In genomic region chr15:96049766-96050165, GRCh38 we compare ENCODE assay signal across 31 cellular contexts.
"Had no signal": no experiment of that assay in that cellular context is flagged by ENCODE, and none has a peak within 500 bp of the region (broad histone marks: within the 10 kb centered on the region; RNA-seq: fewer than 3 reads in every experiment).

No MANE protein-coding gene starts in this region.

- H3K9me3 ChIP-seq: adrenal gland, body of pancreas, esophagus muscularis mucosa, gastroesophageal sphincter had no signal

- ATAC-seq: activated CD4-positive, alpha-beta T cell treated with anti-CD3 and anti-CD28 coated beads for 36 hours; activated CD8-positive, alpha-beta memory T cell treated with anti-CD3 and anti-CD28 coated beads, Interleukin-2, amount 10 ng/mL, durations not matched to agents 7 days and 5 days; activated CD8-positive, alpha-beta T cell treated with anti-CD3 and anti-CD28 coated beads, Interleukin-2, amount 10 ng/mL, durations not matched to agents 7 days and 5 days; activated naive CD8-positive, alpha-beta T cell treated with anti-CD3 and anti-CD28 coated beads, Interleukin-2, amount 50 U/mL, for 24 hours; body of pancreas; foreskin keratinocyte; gastroesophageal sphincter had no signal

- H3K36me3 Mint-ChIP-seq: activated CD4-positive, alpha-beta memory T cell treated with anti-CD3 and anti-CD28 coated beads for 36 hours; activated CD8-positive, alpha-beta memory T cell treated with anti-CD3 and anti-CD28 coated beads, Interleukin-2, amount 10 ng/mL, durations not matched to agents 7 days and 5 days; activated naive CD4-positive, alpha-beta T cell treated with anti-CD3 and anti-CD28 coated beads, Interleukin-2, amount 50 U/mL, for 24 hours; activated naive CD8-positive, alpha-beta T cell treated with anti-CD3 and anti-CD28 coated beads for 36 hours had no signal

- H3K9me3 Mint-ChIP-seq: activated CD4-positive, alpha-beta memory T cell treated with anti-CD3 and anti-CD28 coated beads for 36 hours; activated CD4-positive, alpha-beta T cell treated with anti-CD3 and anti-CD28 coated beads, Interleukin-2, amount 10 ng/mL, durations not matched to agents 24 days and 14 days; activated naive CD4-positive, alpha-beta T cell treated with anti-CD3 and anti-CD28 coated beads for 36 hours; activated naive CD4-positive, alpha-beta T cell treated with anti-CD3 and anti-CD28 coated beads, Interleukin-2, amount 50 U/mL, for 24 hours; activated naive CD8-positive, alpha-beta T cell treated with anti-CD3 and anti-CD28 coated beads for 36 hours; activated naive CD8-positive, alpha-beta T cell treated with anti-CD3 and anti-CD28 coated beads, Interleukin-2, amount 50 U/mL, for 24 hours; activated T-helper 1 cell treated with anti-CD3 and anti-CD28 coated beads, Interleukin-12 subunit alpha, Interleukin-12 subunit beta, Interleukin-2, Interleukin-4 antibody, amounts not matched to agents 30 ng/mL and 10 ng/mL and 1 ng/mL, durations not matched to agents 14 hours and 24 hours and 36 hours; activated T-helper 2 cell treated with anti-CD3 and anti-CD28 coated beads, Interferon-gamma antibody, Interleukin-2, Interleukin-4, amounts not matched to agents 10 μg/mL and 5 μg/mL and 100 μg/mL, durations not matched to agents 14 hours and 24 hours and 36 hours had no signal

- H3K27ac Mint-ChIP-seq: activated CD4-positive, alpha-beta memory T cell treated with anti-CD3 and anti-CD28 coated beads for 36 hours; activated CD4-positive, alpha-beta T cell treated with anti-CD3 and anti-CD28 coated beads for 36 hours; activated CD4-positive, alpha-beta T cell treated with anti-CD3 and anti-CD28 coated beads, Interleukin-2, amount 10 ng/mL, durations not matched to agents 24 days and 14 days; activated CD8-positive, alpha-beta memory T cell treated with anti-CD3 and anti-CD28 coated beads, Interleukin-2, amount 10 ng/mL, durations not matched to agents 7 days and 5 days; activated CD8-positive, alpha-beta T cell treated with anti-CD3 and anti-CD28 coated beads, Interleukin-2, amount 10 ng/mL, durations not matched to agents 7 days and 5 days; activated naive CD4-positive, alpha-beta T cell treated with anti-CD3 and anti-CD28 coated beads for 36 hours; activated naive CD4-positive, alpha-beta T cell treated with anti-CD3 and anti-CD28 coated beads, Interleukin-2, amount 50 U/mL, for 24 hours; activated naive CD8-positive, alpha-beta T cell treated with anti-CD3 and anti-CD28 coated beads for 36 hours; activated naive CD8-positive, alpha-beta T cell treated with anti-CD3 and anti-CD28 coated beads, Interleukin-2, amount 50 U/mL, for 24 hours; activated T-helper 1 cell treated with anti-CD3 and anti-CD28 coated beads, Interleukin-12 subunit alpha, Interleukin-12 subunit beta, Interleukin-2, Interleukin-4 antibody, amounts not matched to agents 30 ng/mL and 10 ng/mL and 1 ng/mL, durations not matched to agents 14 hours and 24 hours and 36 hours; activated T-helper 2 cell treated with anti-CD3 and anti-CD28 coated beads, Interferon-gamma antibody, Interleukin-2, Interleukin-4, amounts not matched to agents 10 μg/mL and 5 μg/mL and 100 μg/mL, durations not matched to agents 14 hours and 24 hours and 36 hours had no signal

- H3K4me3 Mint-ChIP-seq: activated CD4-positive, alpha-beta memory T cell treated with anti-CD3 and anti-CD28 coated beads for 36 hours; activated CD4-positive, alpha-beta T cell treated with anti-CD3 and anti-CD28 coated beads for 36 hours; activated CD4-positive, alpha-beta T cell treated with anti-CD3 and anti-CD28 coated beads, Interleukin-2, amount 10 ng/mL, durations not matched to agents 24 days and 14 days; activated CD8-positive, alpha-beta memory T cell treated with anti-CD3 and anti-CD28 coated beads, Interleukin-2, amount 10 ng/mL, durations not matched to agents 7 days and 5 days; activated CD8-positive, alpha-beta T cell treated with anti-CD3 and anti-CD28 coated beads, Interleukin-2, amount 10 ng/mL, durations not matched to agents 7 days and 5 days; activated naive CD4-positive, alpha-beta T cell treated with anti-CD3 and anti-CD28 coated beads for 36 hours; activated naive CD4-positive, alpha-beta T cell treated with anti-CD3 and anti-CD28 coated beads, Interleukin-2, amount 50 U/mL, for 24 hours; activated naive CD8-positive, alpha-beta T cell treated with anti-CD3 and anti-CD28 coated beads for 36 hours; activated naive CD8-positive, alpha-beta T cell treated with anti-CD3 and anti-CD28 coated beads, Interleukin-2, amount 50 U/mL, for 24 hours; activated T-helper 1 cell treated with anti-CD3 and anti-CD28 coated beads, Interleukin-12 subunit alpha, Interleukin-12 subunit beta, Interleukin-2, Interleukin-4 antibody, amounts not matched to agents 30 ng/mL and 10 ng/mL and 1 ng/mL, durations not matched to agents 14 hours and 24 hours and 36 hours had no signal

- DNase-seq: activated CD4-positive, alpha-beta memory T cell treated with anti-CD3 and anti-CD28 coated beads for 36 hours; activated CD4-positive, alpha-beta T cell treated with anti-CD3 and anti-CD28 coated beads for 36 hours; activated CD4-positive, CD25-positive, alpha-beta regulatory T cell; activated CD4-positive, CD25-positive, alpha-beta regulatory T cell treated with anti-CD3 and anti-CD28 coated beads, Interleukin-2, amount 50 U/mL, for 72 hours; activated CD8-positive, alpha-beta memory T cell treated with anti-CD3 and anti-CD28 coated beads, Interleukin-2, amount 10 ng/mL, durations not matched to agents 7 days and 5 days; activated CD8-positive, alpha-beta memory T cell treated with anti-CD3 and anti-CD28 coated beads, Interleukin-2, amount 50 U/mL, for 4 hours; activated CD8-positive, alpha-beta T cell treated with anti-CD3 and anti-CD28 coated beads, Interleukin-2, amount 10 ng/mL, durations not matched to agents 7 days and 5 days; activated effector memory CD4-positive, alpha-beta T cell treated with anti-CD3 and anti-CD28 coated beads, Interleukin-2, amount 50 U/mL, for 16 hours; activated naive CD4-positive, alpha-beta T cell treated with anti-CD3 and anti-CD28 coated beads for 36 hours; activated naive CD8-positive, alpha-beta T cell treated with anti-CD3 and anti-CD28 coated beads for 36 hours; activated naive CD8-positive, alpha-beta T cell treated with anti-CD3 and anti-CD28 coated beads, Interleukin-2, amount 50 U/mL, for 24 hours; activated T-cell treated with anti-CD3 and anti-CD28 coated beads, Interleukin-2, amount 50 U/mL, for 1 hour; activated T-cell treated with anti-CD3 and anti-CD28 coated beads, Interleukin-2, amount 50 U/mL, for 48 hours; adrenal gland; amygdala; aorta; body of pancreas; caudate nucleus; cortex of kidney; effector CD8-positive, alpha-beta T cell; erythroblast; foreskin keratinocyte; T-helper 2 cell had no signal

- H3K27ac ChIP-seq: adrenal gland, body of pancreas, esophagus muscularis mucosa, foreskin keratinocyte, gastroesophageal sphincter had no signal

- H3K4me1 Mint-ChIP-seq: activated CD4-positive, alpha-beta T cell treated with anti-CD3 and anti-CD28 coated beads, Interleukin-2, amount 10 ng/mL, durations not matched to agents 24 days and 14 days; activated CD8-positive, alpha-beta memory T cell treated with anti-CD3 and anti-CD28 coated beads, Interleukin-2, amount 10 ng/mL, durations not matched to agents 7 days and 5 days had no signal

- H3K36me3 ChIP-seq: adrenal gland, esophagus muscularis mucosa, gastroesophageal sphincter had no signal

- H3K27me3 ChIP-seq: body of pancreas, esophagus muscularis mucosa, gastroesophageal sphincter had no signal

- H3K4me1 ChIP-seq: foreskin keratinocyte had no signal

- FAIRE-seq: colon, endometrium had no signal

- H3K4me3 ChIP-seq: adrenal gland, body of pancreas, esophagus muscularis mucosa, gastroesophageal sphincter had no signal
